ENCODE assay signal across 32 cellular contexts in the genomic region with DNA sequence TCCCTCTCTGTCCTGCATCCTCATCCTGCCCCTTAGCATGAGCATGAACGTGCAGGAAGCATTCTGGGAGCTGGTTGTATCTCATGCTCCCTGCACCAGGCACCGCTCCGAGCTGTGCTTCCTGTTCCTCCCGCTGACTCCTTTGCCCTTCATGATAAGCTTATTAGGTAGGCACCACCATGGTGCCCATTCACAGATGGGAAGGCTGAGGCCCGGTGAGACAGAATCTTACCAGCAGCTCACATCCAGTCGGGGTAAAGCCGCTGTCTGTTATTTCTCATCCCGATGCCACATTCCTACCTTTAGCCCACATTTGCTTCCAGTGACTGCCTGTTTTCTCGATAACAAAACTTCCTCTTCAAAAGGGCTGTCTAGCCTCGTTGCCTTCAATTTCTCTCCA. TPM values are rescaled to one million over a fixed set of nuclear protein-coding genes. Genes with fewer than 3 reads are reported as not detected.
DNase-seq lines count a peak whose midpoint lies in the region; ATAC-seq, FAIRE-seq and TF ChIP-seq lines count a peak whose summit lies in the region.
"Had no signal": no experiment of that assay in that cellular context is flagged by ENCODE, and none has a peak within 500 bp of the region (broad histone marks: within the 10 kb centered on the region; RNA-seq: fewer than 3 reads in every experiment).

No MANE protein-coding gene starts in this region.

- ATAC-seq in K562 (no peak), right lobe of liver (peak; percentile 31 to 59 (median 43)), GM19035 (IDR thresholded peaks at IDR 0.05; ENCODE audit: unreplicated experiment) (no peak)
- ATAC-seq in stimulated activated naive B cell treated with anti-CD40 and anti-IgM and Interleukin-4, amounts not matched to agents 10 μg/mL and 1 μg/mL and 100 μg/mL, for 72 hours (replicated peaks): no peak
- ATAC-seq: HCT116, Right ventricle myocardium inferior had no signal

- H4K20me1 ChIP-seq in K562 (replicated peaks; ENCODE audit: control insufficient read depth, insufficient read depth, low read length): peaks cover 3% of the 10 kb centered on the region; the same call in 1 of the 2 replicates

- H3K9ac ChIP-seq in K562 (ENCODE audit: insufficient read depth in 1 of 2, low read depth in 2 of 2, low read length in 2 of 2): peak overlapping the region in 1 of 2 experiments; percentile 71; a peak in 2 of 4 replicates

- H3K27me3 Mint-ChIP-seq in activated CD4-positive, alpha-beta T cell treated with anti-CD3 and anti-CD28 coated beads, Interleukin-2, amount 10 ng/mL, durations not matched to agents 24 days and 14 days: no peaks in the 10 kb centered on the region
- no peaks in the 10 kb centered on the region for H3K27me3 Mint-ChIP-seq in stimulated activated naive B cell treated with anti-CD40 and anti-IgM and Interleukin-4, amounts not matched to agents 10 μg/mL and 1 μg/mL and 100 μg/mL, for 72 hours

- no peak overlapping the region for H3K4me2 ChIP-seq in K562 (ENCODE audit: insufficient read depth, low read length)
- H3K4me2 ChIP-seq: PC-9 had no signal

- no peak overlapping the region for H2AFZ ChIP-seq in K562 (ENCODE audit: low read depth, low read length)
- H2AFZ ChIP-seq: PC-9 had no signal

- no peaks in the 10 kb centered on the region for H3K9me3 Mint-ChIP-seq in activated CD4-positive, alpha-beta T cell treated with anti-CD3 and anti-CD28 coated beads, Interleukin-2, amount 10 ng/mL, durations not matched to agents 24 days and 14 days
- no peaks in the 10 kb centered on the region for H3K9me3 Mint-ChIP-seq in stimulated activated naive B cell treated with anti-CD40 and anti-IgM and Interleukin-4, amounts not matched to agents 10 μg/mL and 1 μg/mL and 100 μg/mL, for 72 hours
- H3K9me3 Mint-ChIP-seq: CD14-positive monocyte had no signal

- no peak for TF ChIP-seq RAD21 in K562 (CRISPR knock-in tag; conservative IDR thresholded peaks at IDR 0.05 in 1 of 2, IDR thresholded peaks at IDR 0.05 in 1 of 2)

- WGBS in K562 (ENCODE audit: insufficient coverage, low coverage, missing lambda C conversion rate): 89% methylated on average over 10 of the region's 10 CpGs
- WGBS in right lobe of liver (ENCODE audit: insufficient coverage, low coverage, low lambda C conversion rate, missing lambda C conversion rate): 51% methylated on average over 6 of the region's 10 CpGs

- H3K36me3 Mint-ChIP-seq in activated CD4-positive, alpha-beta T cell treated with anti-CD3 and anti-CD28 coated beads, Interleukin-2, amount 10 ng/mL, durations not matched to agents 24 days and 14 days (ENCODE audit: low read depth): peaks cover 56% of the 10 kb centered on the region
- peaks cover 68 to 78% of the 10 kb centered on the region in 2 donors for H3K36me3 Mint-ChIP-seq in stimulated activated naive B cell treated with anti-CD40 and anti-IgM and Interleukin-4, amounts not matched to agents 10 μg/mL and 1 μg/mL and 100 μg/mL, for 72 hours

- CTCF ChIA-PET in K562 (lab: Yijun Ruan, JAX; ENCODE audit: low intra/inter-chr PET ratio): interaction anchor here (0.7 kb wide), 1 partner anchor 135 kb away, joined by 3 read pairs; no protein-coding TSS in a partner anchor

- BruUV-seq in K562 (replicated peaks; lab: Mats Ljungman, UMichigan): no TSS peak

- peaks cover 12% of the 10 kb centered on the region for H3K79me2 ChIP-seq in K562 (ENCODE audit: control insufficient read depth, insufficient read depth, low read length)

- H3K4me1 ChIP-seq in K562 (replicated peaks in 1 of 2; ENCODE audit: control insufficient read depth in 2 of 2, insufficient read depth in 2 of 2, low read length in 2 of 2): peaks cover 0 to 23% of the 10 kb centered on the region in 2 experiments; a peak in 3 of 5 replicates
- no peaks in the 10 kb centered on the region for H3K4me1 ChIP-seq in right lobe of liver
- H3K4me1 ChIP-seq: BE2C, SJSA1 had no signal

- no peak for DNase-seq in activated CD4-positive, alpha-beta T cell treated with anti-CD3 and anti-CD28 coated beads, Interleukin-2, amount 10 ng/mL, durations not matched to agents 24 days and 14 days
- no peak for DNase-seq in activated CD4-positive, alpha-beta T cell treated with anti-CD3 and anti-CD28 coated beads for 1 hour
- DNase-seq in K562 (ENCODE audit: extremely low read depth in 1 of 4, low spot score in 3 of 4): no peak
- DNase-seq in right lobe of liver: no peak
- no peak for DNase-seq in stimulated activated naive B cell treated with anti-CD40 and anti-IgM and Interleukin-4, amounts not matched to agents 10 μg/mL and 1 μg/mL and 100 μg/mL, for 72 hours
- no peak for DNase-seq in NCI-H1436 treated with DMSO at 0.1 percent for 48 hours (lab: John Stamatoyannopoulos, UW)
- DNase-seq: 8988T, ACHN, BE2C, Calu3, DMS79 treated with DMSO at 0.1 percent for 48 hours, GF-D8, KBM-7, MV-4-11, NCI-H1105, NCI-H146, NCI-H1930, NCI-H2107, NCI-H446, NCI-H524 treated with DMSO at 0.1 percent for 48 hours, NCI-H774, PC-9 had no signal

- TF ChIP-seq POLR2A in K562 (conservative IDR thresholded peaks at IDR 0.05) (no peak), right lobe of liver (IDR thresholded peaks at IDR 0.05) (no peak)

- peaks cover 6% of the 10 kb centered on the region for H3K9me1 ChIP-seq in K562 (ENCODE audit: control insufficient read depth, insufficient read depth, low read length)

- peaks cover 90% of the 10 kb centered on the region; the same call in 2 of the 3 replicates for H3K36me3 ChIP-seq in K562 (ENCODE audit: control insufficient read depth, insufficient read depth, low read length)
- H3K36me3 ChIP-seq in right lobe of liver: peaks cover 0 to 39% (median 2%) of the 10 kb centered on the region in 4 donors

- POLR2A ChIA-PET in K562 (lab: Yijun Ruan, JAX): interaction anchor here (1.0 to 3.2 kb wide), 5 partner anchors 8 to 118 kb away, joined by 3 to 29 read pairs (median 8); no protein-coding TSS in a partner anchor

- H3K4me3 ChIP-seq in K562: no peak overlapping the region
- no peak overlapping the region for H3K4me3 ChIP-seq in right lobe of liver
- H3K4me3 ChIP-seq: PC-9, SJSA1 had no signal

- H3K27me3 ChIP-seq in K562 (ENCODE audit: control insufficient read depth in 2 of 2, insufficient read depth in 2 of 2, low read length in 2 of 2): no peaks in the 10 kb centered on the region
- H3K27me3 ChIP-seq in right lobe of liver: no peaks in the 10 kb centered on the region
- H3K27me3 ChIP-seq: BE2C, SJSA1 had no signal

- H3K27ac Mint-ChIP-seq in activated CD4-positive, alpha-beta T cell treated with anti-CD3 and anti-CD28 coated beads, Interleukin-2, amount 10 ng/mL, durations not matched to agents 24 days and 14 days: peak overlapping the region; percentile 71
- peak overlapping the region; percentile 63 for H3K27ac Mint-ChIP-seq in stimulated activated naive B cell treated with anti-CD40 and anti-IgM and Interleukin-4, amounts not matched to agents 10 μg/mL and 1 μg/mL and 100 μg/mL, for 72 hours

- H3K9me3 ChIP-seq in K562 (replicated peaks; ENCODE audit: control insufficient read depth, insufficient read depth, low read depth, low read length): no peaks in the 10 kb centered on the region
- H3K9me3 ChIP-seq in right lobe of liver: no peaks in the 10 kb centered on the region
- H3K9me3 ChIP-seq: BE2C, SJSA1 had no signal

- intact Hi-C loops in activated CD4-positive, alpha-beta T cell treated with anti-CD3 and anti-CD28 coated beads, Interleukin-2, amount 10 ng/mL, durations not matched to agents 24 days and 14 days (cut with micrococcal nuclease): no loop called here
- intact Hi-C loops in K562 (cut with micrococcal nuclease) (no loop called here), right lobe of liver (cut with DNase I) (no loop called here)

- peaks cover 8% of the 10 kb centered on the region for H3K4me1 Mint-ChIP-seq in activated CD4-positive, alpha-beta T cell treated with anti-CD3 and anti-CD28 coated beads, Interleukin-2, amount 10 ng/mL, durations not matched to agents 24 days and 14 days
- peaks cover 22 to 26% of the 10 kb centered on the region in 2 donors for H3K4me1 Mint-ChIP-seq in stimulated activated naive B cell treated with anti-CD40 and anti-IgM and Interleukin-4, amounts not matched to agents 10 μg/mL and 1 μg/mL and 100 μg/mL, for 72 hours

- no peak for TF ChIP-seq EP300 in K562 (IDR thresholded peaks at IDR 0.05; ENCODE audit: low read length)

- H3K27ac ChIP-seq in K562 (ENCODE audit: extremely low read depth, low read depth, low read length) (no peak overlapping the region), right lobe of liver (no peak overlapping the region)
- H3K27ac ChIP-seq: PC-9, SJSA1 had no signal

- in situ Hi-C loops in K562 (cut with MboI): no loop called here

- TF ChIP-seq CTCF in K562 (IDR thresholded peaks at IDR 0.05 in 2 of 3, conservative IDR thresholded peaks at IDR 0.05 in 1 of 3; ENCODE audit: insufficient read depth in 2 of 3, low read depth in 1 of 3, low read length in 3 of 3) (no peak), right lobe of liver (IDR thresholded peaks at IDR 0.05) (no peak)

- FAIRE-seq in K562 (lab: Jason Lieb, UNC): no peak
- FAIRE-seq: GM12892 had no signal

- peak overlapping the region; percentile 34 for H3K4me3 Mint-ChIP-seq in activated CD4-positive, alpha-beta T cell treated with anti-CD3 and anti-CD28 coated beads, Interleukin-2, amount 10 ng/mL, durations not matched to agents 24 days and 14 days
- H3K4me3 Mint-ChIP-seq in stimulated activated naive B cell treated with anti-CD40 and anti-IgM and Interleukin-4, amounts not matched to agents 10 μg/mL and 1 μg/mL and 100 μg/mL, for 72 hours: no peak overlapping the region
- H3K4me3 Mint-ChIP-seq: CD14-positive monocyte had no signal

RNA-seq across cellular contexts. Expression of gene MIIP, which starts 7.3 kb away (rescaled TPM):
- 68.9 and 73.9 TPM in 2 replicates for total RNA-seq in activated CD4-positive, alpha-beta T cell treated with anti-CD3 and anti-CD28 coated beads, Interleukin-2, amount 10 ng/mL, durations not matched to agents 24 days and 14 days
- 73.6 and 259 TPM in 2 replicates for total RNA-seq in K562 (2011; cell fraction: chromatin; rRNA removed; ENCODE audit: low replicate concordance)
- 259 and 285 TPM in 2 replicates for total RNA-seq in K562 (2011; cell fraction: nucleolus; rRNA removed)
- total RNA-seq in K562 (2011; cell fraction: nucleoplasm; rRNA removed): 145 and 161 TPM in 2 replicates
- total RNA-seq in K562 (2014; rRNA removed) (117 and 131 TPM in 2 replicates), K562 (2014; rRNA removed; fragmentation: Illumina TruSeq; extraction: Trizol) (11.8 and 17.2 TPM in 2 replicates), K562 (2015; rRNA removed; fragmentation: Illumina TruSeq; extraction: Trizol) (50.7 and 55.6 TPM in 2 replicates), K562 (2021) (92.8 and 102 TPM in 2 replicates), right lobe of liver (10 to 100 TPM in 5 of 6 experiments, 1 to 10 TPM in 1; 7.6 to 19.7 (median 12.1) TPM)
- polyA plus RNA-seq in K562 (2011; rRNA removed) (48.3 and 113 TPM in 2 replicates), K562 (2014; fragmentation: Illumina TruSeq; extraction: Trizol) (30.8 and 57.5 TPM in 2 replicates), K562 (2014; fragmentation: Nextera tagmentation; extraction: Ambion mirVana) (1 to 10 TPM; 2.5 to 5.1 TPM), K562 (2014; rRNA removed) (105 and 108 TPM in 2 replicates)
- 79.2 and 124 TPM in 2 replicates for polyA plus RNA-seq in K562 (2011; cell fraction: cytosol; rRNA removed)
- polyA plus RNA-seq in K562 (2011; cell fraction: nucleus; rRNA removed): 514 and 538 TPM in 2 replicates
- polyA plus RNA-seq in K562 (2012): 79.3 and 134 TPM in 2 replicates
- polyA minus RNA-seq in K562 (2011; rRNA and poly(A)+ RNA removed): 15.8 and 16.2 TPM in 2 replicates
- 26.3 and 43.2 TPM in 2 replicates for polyA minus RNA-seq in K562 (2011; cell fraction: cytosol; rRNA and poly(A)+ RNA removed)
- 54.1 and 78.2 TPM in 2 replicates for polyA minus RNA-seq in K562 (2011; cell fraction: nucleus; rRNA and poly(A)+ RNA removed)

RNA-seq across cellular contexts. Expression of gene TNFRSF8, which starts 36.5 kb away (rescaled TPM):
- total RNA-seq in activated CD4-positive, alpha-beta T cell treated with anti-CD3 and anti-CD28 coated beads, Interleukin-2, amount 10 ng/mL, durations not matched to agents 24 days and 14 days: 33.2 and 35.1 TPM in 2 replicates
- 14.4 and 37.6 TPM in 2 replicates for total RNA-seq in K562 (2011; cell fraction: chromatin; rRNA removed; ENCODE audit: low replicate concordance)
- total RNA-seq in K562 (2011; cell fraction: nucleolus; rRNA removed): 36.7 and 39.3 TPM in 2 replicates
- total RNA-seq in K562 (2011; cell fraction: nucleoplasm; rRNA removed): 23.4 and 24.7 TPM in 2 replicates
- 22.2 and 27.1 TPM in 2 replicates for total RNA-seq in K562 (2014; rRNA removed)
- total RNA-seq in K562 (2014; rRNA removed; fragmentation: Illumina TruSeq; extraction: Trizol): 5.9 and 8.7 TPM in 2 replicates
- total RNA-seq in K562 (2015; rRNA removed; fragmentation: Illumina TruSeq; extraction: Trizol): 17.1 and 18.9 TPM in 2 replicates
- 38.4 and 40.2 TPM in 2 replicates for total RNA-seq in K562 (2021)
- 5.6 and 12.0 TPM in 2 replicates for polyA plus RNA-seq in K562 (2011; rRNA removed)
- polyA plus RNA-seq in K562 (2011; cell fraction: cytosol; rRNA removed): 10.7 and 17.1 TPM in 2 replicates
- polyA plus RNA-seq in K562 (2011; cell fraction: nucleus; rRNA removed): 8.7 and 10.8 TPM in 2 replicates
- polyA plus RNA-seq in K562 (2012): 23.2 and 39.4 TPM in 2 replicates
- 22.4 and 24.4 TPM in 2 replicates for polyA plus RNA-seq in K562 (2014; fragmentation: Illumina TruSeq; extraction: Trizol)
- polyA plus RNA-seq in K562 (2014; fragmentation: Nextera tagmentation; extraction: Ambion mirVana): 1 to 10 TPM; 3.5 to 3.7 TPM
- 18.2 and 19.9 TPM in 2 replicates for polyA plus RNA-seq in K562 (2014; rRNA removed)
- 6.5 and 7.8 TPM in 2 replicates for polyA minus RNA-seq in K562 (2011; rRNA and poly(A)+ RNA removed)
- 14.6 and 16.9 TPM in 2 replicates for polyA minus RNA-seq in K562 (2011; cell fraction: cytosol; rRNA and poly(A)+ RNA removed)
- 5.3 and 7.6 TPM in 2 replicates for polyA minus RNA-seq in K562 (2011; cell fraction: nucleus; rRNA and poly(A)+ RNA removed)
- under 1 TPM in 5 of 6 experiments, not detected in 1; 0.12 to 0.29 (median 0.19) TPM for total RNA-seq in right lobe of liver
- total RNA-seq: Calu3, HT-29, LHCN-M2, MCF 10A, PC-9, RPMI7951, SJSA1 had no signal

RNA-seq across cellular contexts. Expression of gene MFN2, which starts 46.3 kb away (rescaled TPM):
- total RNA-seq in activated CD4-positive, alpha-beta T cell treated with anti-CD3 and anti-CD28 coated beads, Interleukin-2, amount 10 ng/mL, durations not matched to agents 24 days and 14 days: 84.6 and 88.7 TPM in 2 replicates
- total RNA-seq in K562 (2011; cell fraction: chromatin; rRNA removed; ENCODE audit: low replicate concordance): 133 and 181 TPM in 2 replicates
- 106 and 110 TPM in 2 replicates for total RNA-seq in K562 (2011; cell fraction: nucleolus; rRNA removed)
- total RNA-seq in K562 (2011; cell fraction: nucleoplasm; rRNA removed): 88.2 and 107 TPM in 2 replicates
- total RNA-seq in K562 (2014; rRNA removed): 95.4 and 108 TPM in 2 replicates
- total RNA-seq in K562 (2014; rRNA removed; fragmentation: Illumina TruSeq; extraction: Trizol): 87.1 and 109 TPM in 2 replicates
- total RNA-seq in K562 (2015; rRNA removed; fragmentation: Illumina TruSeq; extraction: Trizol): 79.6 and 82.9 TPM in 2 replicates
- 147 and 158 TPM in 2 replicates for total RNA-seq in K562 (2021)
- polyA plus RNA-seq in K562 (2011; rRNA removed): 83.4 and 112 TPM in 2 replicates
- 74.2 and 81.7 TPM in 2 replicates for polyA plus RNA-seq in K562 (2011; cell fraction: cytosol; rRNA removed)
- 185 and 193 TPM in 2 replicates for polyA plus RNA-seq in K562 (2011; cell fraction: nucleus; rRNA removed)
- polyA plus RNA-seq in K562 (2012): 74.5 and 123 TPM in 2 replicates
- polyA plus RNA-seq in K562 (2014; fragmentation: Illumina TruSeq; extraction: Trizol): 139 and 165 TPM in 2 replicates
- 10 to 100 TPM; 10.5 to 14.0 TPM for polyA plus RNA-seq in K562 (2014; fragmentation: Nextera tagmentation; extraction: Ambion mirVana)
- 94.6 and 99.9 TPM in 2 replicates for polyA plus RNA-seq in K562 (2014; rRNA removed)
- polyA minus RNA-seq in K562 (2011; rRNA and poly(A)+ RNA removed): 105 and 127 TPM in 2 replicates
- polyA minus RNA-seq in K562 (2011; cell fraction: cytosol; rRNA and poly(A)+ RNA removed): 52.3 and 57.5 TPM in 2 replicates
- 38.1 and 91.4 TPM in 2 replicates for polyA minus RNA-seq in K562 (2011; cell fraction: nucleus; rRNA and poly(A)+ RNA removed)
- total RNA-seq in right lobe of liver: 10 to 100 TPM; 46.2 to 64.0 (median 61.7) TPM

Comparison
In these comparisons a context has a peak if more than half of its experiments do, and no peak if none do; other contexts are left out.
1. ATAC-seq: peak in right lobe of liver (4 of 4); none in K562 (single experiment), stimulated activated naive B cell treated with anti-CD40 and anti-IgM and Interleukin-4, amounts not matched to agents 10 μg/mL and 1 μg/mL and 100 μg/mL, for 72 hours (0 of 2) and GM19035 (single experiment).
2. RNA of gene TNFRSF8, which starts 36.5 kb away (total RNA-seq): 33.2 to 35.1 TPM in activated CD4-positive, alpha-beta T cell treated with anti-CD3 and anti-CD28 coated beads, Interleukin-2, amount 10 ng/mL, durations not matched to agents 24 days and 14 days and 5.9 to 40.2 TPM in K562; 0.12 to 0.29 TPM in right lobe of liver; every median in the first group is over 4 times any median in the second.